In the genomic region with DNA sequence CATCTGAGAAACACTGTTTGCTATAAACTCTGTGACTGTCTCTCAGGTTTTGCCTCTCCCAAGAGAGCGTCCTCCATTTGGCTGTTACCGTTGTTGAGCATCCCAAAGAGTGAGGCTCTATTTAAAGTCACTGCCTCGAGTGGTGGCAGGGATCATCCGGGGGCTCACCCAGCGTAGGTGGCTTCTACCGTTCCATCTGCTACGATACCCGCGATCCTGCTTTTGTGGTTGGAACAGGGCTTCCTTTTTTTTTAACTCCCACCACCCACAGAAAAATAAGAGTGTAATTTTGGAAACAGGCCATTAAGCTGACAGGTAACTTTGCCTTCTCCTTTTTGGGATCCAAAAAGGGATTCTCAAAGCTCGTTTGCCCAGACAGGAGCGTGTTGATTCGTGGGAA, we compare ENCODE assay signal across 29 cellular contexts. TPM values are rescaled to one million over a fixed set of nuclear protein-coding genes. Genes with fewer than 3 reads are reported as not detected.
"Had no signal": no experiment of that assay in that cellular context is flagged by ENCODE, and none has a peak within 500 bp of the region (broad histone marks: within the 10 kb centered on the region; RNA-seq: fewer than 3 reads in every experiment).

No MANE protein-coding gene starts in this region.

- ATAC-seq: activated CD4-positive, alpha-beta T cell treated with anti-CD3 and anti-CD28 coated beads for 36 hours; activated CD8-positive, alpha-beta memory T cell treated with anti-CD3 and anti-CD28 coated beads, Interleukin-2, amount 10 ng/mL, durations not matched to agents 7 days and 5 days; activated CD8-positive, alpha-beta T cell treated with anti-CD3 and anti-CD28 coated beads, Interleukin-2, amount 10 ng/mL, durations not matched to agents 7 days and 5 days; activated naive CD4-positive, alpha-beta T cell treated with anti-CD3 and anti-CD28 coated beads, Interleukin-2, amount 50 U/mL, for 72 hours; activated T-cell treated with anti-CD3 and anti-CD28 coated beads, Interleukin-2, amount 50 U/mL, for 72 hours; gastrocnemius medialis; T-helper 17 cell had no signal

- H3K27me3 ChIP-seq: ascending aorta, brain microvascular endothelial cell, colonic mucosa, esophagus muscularis mucosa, foreskin keratinocyte, gastrocnemius medialis had no signal

- H3K4me1 Mint-ChIP-seq: activated CD4-positive, alpha-beta T cell treated with anti-CD3 and anti-CD28 coated beads for 36 hours; activated CD4-positive, alpha-beta T cell treated with anti-CD3 and anti-CD28 coated beads, Interleukin-2, amount 10 ng/mL, durations not matched to agents 24 days and 14 days; activated CD8-positive, alpha-beta memory T cell treated with anti-CD3 and anti-CD28 coated beads, Interleukin-2, amount 10 ng/mL, durations not matched to agents 7 days and 5 days; activated naive CD4-positive, alpha-beta T cell treated with anti-CD3 and anti-CD28 coated beads, Interleukin-2, amount 10 ng/mL, durations not matched to agents 7 days and 5 days; endodermal cell had no signal

- H3K27ac Mint-ChIP-seq: activated CD4-positive, alpha-beta memory T cell treated with anti-CD3 and anti-CD28 coated beads for 36 hours; activated CD4-positive, alpha-beta T cell treated with anti-CD3 and anti-CD28 coated beads for 36 hours; activated CD4-positive, alpha-beta T cell treated with anti-CD3 and anti-CD28 coated beads, Interleukin-2, amount 10 ng/mL, durations not matched to agents 24 days and 14 days; activated CD8-positive, alpha-beta memory T cell treated with anti-CD3 and anti-CD28 coated beads, Interleukin-2, amount 10 ng/mL, durations not matched to agents 7 days and 5 days; activated CD8-positive, alpha-beta T cell treated with anti-CD3 and anti-CD28 coated beads, Interleukin-2, amount 10 ng/mL, durations not matched to agents 7 days and 5 days; activated naive CD4-positive, alpha-beta T cell treated with anti-CD3 and anti-CD28 coated beads, Interleukin-2, amount 10 ng/mL, durations not matched to agents 7 days and 5 days; activated naive CD8-positive, alpha-beta T cell treated with anti-CD3 and anti-CD28 coated beads, Interleukin-2, amount 10 ng/mL, durations not matched to agents 7 days and 5 days; activated T-cell treated with anti-CD3 and anti-CD28 coated beads, Interleukin-2, amount 50 U/mL, for 24 hours; activated T-cell treated with anti-CD3 and anti-CD28 coated beads, Interleukin-2, amount 50 U/mL, for 72 hours; T-helper 17 cell; T-helper 2 cell treated with Interferon-gamma antibody and Interleukin-4, amounts not matched to agents 5 μg/mL and 100 μg/mL, for 36 hours had no signal

- H3K9me3 Mint-ChIP-seq: activated naive CD8-positive, alpha-beta T cell treated with anti-CD3 and anti-CD28 coated beads, Interleukin-2, amount 10 ng/mL, durations not matched to agents 7 days and 5 days had no signal

- H3K4me1 ChIP-seq: ascending aorta, colonic mucosa, esophagus muscularis mucosa, foreskin keratinocyte had no signal

- DNase-seq: activated CD4-positive, alpha-beta memory T cell treated with anti-CD3 and anti-CD28 coated beads for 36 hours; activated CD4-positive, alpha-beta T cell treated with anti-CD3 and anti-CD28 coated beads for 36 hours; activated CD4-positive, alpha-beta T cell treated with anti-CD3 and anti-CD28 coated beads, Interleukin-2, amount 10 ng/mL, durations not matched to agents 24 days and 14 days; activated CD4-positive, CD25-positive, alpha-beta regulatory T cell; activated CD4-positive, CD25-positive, alpha-beta regulatory T cell treated with anti-CD3 and anti-CD28 coated beads, Interleukin-2, amount 50 U/mL, for 72 hours; activated CD8-positive, alpha-beta memory T cell treated with anti-CD3 and anti-CD28 coated beads, Interleukin-2, amount 10 ng/mL, durations not matched to agents 7 days and 5 days; activated CD8-positive, alpha-beta memory T cell treated with anti-CD3 and anti-CD28 coated beads, Interleukin-2, amount 50 U/mL, for 4 hours; activated CD8-positive, alpha-beta T cell treated with anti-CD3 and anti-CD28 coated beads, Interleukin-2, amount 10 ng/mL, durations not matched to agents 7 days and 5 days; activated gamma-delta T cell; activated naive CD4-positive, alpha-beta T cell; activated naive CD4-positive, alpha-beta T cell treated with anti-CD3 and anti-CD28 coated beads, Interleukin-2, amount 10 ng/mL, durations not matched to agents 7 days and 5 days; activated naive CD8-positive, alpha-beta T cell treated with anti-CD3 and anti-CD28 coated beads, Interleukin-2, amount 10 ng/mL, durations not matched to agents 7 days and 5 days; activated T-cell treated with anti-CD3 and anti-CD28 coated beads, Interleukin-2, amount 50 U/mL, for 24 hours; activated T-cell treated with anti-CD3 and anti-CD28 coated beads, Interleukin-2, amount 50 U/mL, for 72 hours; brain microvascular endothelial cell; colonic mucosa; effector memory CD4-positive, alpha-beta T cell; erythroblast; foreskin keratinocyte; gastrocnemius medialis; glutamatergic neuron; T-helper 1 cell; T-helper 17 cell; T1000 had no signal

- H3K9me3 ChIP-seq: ascending aorta, colonic mucosa, esophagus muscularis mucosa, gastrocnemius medialis had no signal

- H3K4me3 ChIP-seq: ascending aorta, colonic mucosa, esophagus muscularis mucosa, gastrocnemius medialis had no signal

- H3K27me3 Mint-ChIP-seq: activated CD4-positive, alpha-beta memory T cell treated with anti-CD3 and anti-CD28 coated beads for 36 hours; activated CD4-positive, alpha-beta T cell treated with anti-CD3 and anti-CD28 coated beads for 36 hours; activated CD4-positive, alpha-beta T cell treated with anti-CD3 and anti-CD28 coated beads, Interleukin-2, amount 10 ng/mL, durations not matched to agents 24 days and 14 days; activated CD8-positive, alpha-beta memory T cell treated with anti-CD3 and anti-CD28 coated beads, Interleukin-2, amount 10 ng/mL, durations not matched to agents 7 days and 5 days; activated naive CD4-positive, alpha-beta T cell treated with anti-CD3 and anti-CD28 coated beads, Interleukin-2, amount 10 ng/mL, durations not matched to agents 7 days and 5 days; activated naive CD8-positive, alpha-beta T cell treated with anti-CD3 and anti-CD28 coated beads, Interleukin-2, amount 10 ng/mL, durations not matched to agents 7 days and 5 days; activated T-cell treated with anti-CD3 and anti-CD28 coated beads, Interleukin-2, amount 50 U/mL, for 24 hours; T-helper 17 cell had no signal

- H3K27ac ChIP-seq: ascending aorta, brain microvascular endothelial cell, colonic mucosa, esophagus muscularis mucosa, foreskin keratinocyte had no signal

- H3K36me3 ChIP-seq: colonic mucosa had no signal

- H3K4me3 Mint-ChIP-seq: activated CD4-positive, alpha-beta memory T cell treated with anti-CD3 and anti-CD28 coated beads for 36 hours; activated CD4-positive, alpha-beta T cell treated with anti-CD3 and anti-CD28 coated beads for 36 hours; activated CD4-positive, alpha-beta T cell treated with anti-CD3 and anti-CD28 coated beads, Interleukin-2, amount 10 ng/mL, durations not matched to agents 24 days and 14 days; activated CD8-positive, alpha-beta memory T cell treated with anti-CD3 and anti-CD28 coated beads, Interleukin-2, amount 10 ng/mL, durations not matched to agents 7 days and 5 days; activated CD8-positive, alpha-beta T cell treated with anti-CD3 and anti-CD28 coated beads, Interleukin-2, amount 10 ng/mL, durations not matched to agents 7 days and 5 days; activated naive CD4-positive, alpha-beta T cell treated with anti-CD3 and anti-CD28 coated beads, Interleukin-2, amount 10 ng/mL, durations not matched to agents 7 days and 5 days; activated naive CD8-positive, alpha-beta T cell treated with anti-CD3 and anti-CD28 coated beads, Interleukin-2, amount 10 ng/mL, durations not matched to agents 7 days and 5 days; activated T-cell treated with anti-CD3 and anti-CD28 coated beads, Interleukin-2, amount 50 U/mL, for 24 hours; activated T-cell treated with anti-CD3 and anti-CD28 coated beads, Interleukin-2, amount 50 U/mL, for 72 hours; endodermal cell; T-helper 17 cell; T-helper 2 cell treated with Interferon-gamma antibody and Interleukin-4, amounts not matched to agents 5 μg/mL and 100 μg/mL, for 36 hours had no signal

RNA-seq across cellular contexts. Expression of a gene that starts 36.4 kb away (rescaled TPM):
- total RNA-seq: ascending aorta had no signal
